Comparison of ENCODE assay signal across 8 cellular contexts in the genomic region with DNA sequence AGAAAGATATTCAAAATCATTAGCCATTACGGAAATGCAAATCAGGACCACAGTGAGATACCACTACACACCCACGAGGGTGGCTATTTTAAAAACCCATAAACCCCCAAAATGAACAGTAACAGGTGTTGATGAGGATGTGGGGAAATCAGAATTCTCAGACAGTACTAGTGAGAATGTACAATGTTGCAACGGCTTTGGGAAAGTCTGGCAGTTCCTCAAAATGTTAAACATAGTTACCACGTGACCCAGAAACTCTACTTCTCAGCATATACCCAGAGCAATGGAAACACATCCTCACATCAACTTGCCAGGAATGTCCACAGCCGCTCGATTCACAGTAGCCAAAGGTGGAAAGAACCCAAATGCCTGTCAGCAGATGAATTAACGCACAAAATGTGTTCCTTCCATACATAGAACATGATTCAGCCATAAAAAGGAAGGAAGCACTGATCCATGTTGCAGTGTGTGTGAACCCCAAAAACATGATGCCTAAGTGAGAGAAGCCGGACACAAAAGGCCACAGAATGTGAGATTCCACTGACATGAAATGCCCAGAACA. TPM values are rescaled to one million over a fixed set of nuclear protein-coding genes. Genes with fewer than 3 reads are reported as not detected.
DNase-seq lines count a peak whose midpoint lies in the region; ATAC-seq and TF ChIP-seq lines count a peak whose summit lies in the region.

No MANE protein-coding gene starts in this region.

- H3K4me3 ChIP-seq in esophagus squamous epithelium (no peak overlapping the region), stomach (no peak overlapping the region)

- DNase-seq in amniotic epithelial cell (ENCODE audit: low read depth), result peak; percentile 67
- DNase-seq in pons (ENCODE audit: low spot score), result peak; percentile 82
- DNase-seq in esophagus squamous epithelium (lab: John Stamatoyannopoulos, UW), result no peak
- DNase-seq in stomach, result no peak
- no peak for DNase-seq in NCI-H2196 treated with DMSO at 0.1 percent for 48 hours (lab: John Stamatoyannopoulos, UW; ENCODE audit: unreplicated experiment)

- 14 to 21% methylated on average over 8 of the region's 8 CpGs for WGBS in esophagus squamous epithelium, 2 donors
- WGBS in stomach, 5 donors, result 24 to 54% (median 44%) methylated on average over 8 of the region's 8 CpGs

- ATAC-seq in GM18909 (IDR thresholded peaks at IDR 0.05; ENCODE audit: poor library complexity, unreplicated experiment), result peak; percentile 84
- peak; percentile 64 for ATAC-seq in HG02981 (IDR thresholded peaks at IDR 0.05; ENCODE audit: unreplicated experiment)
- no peak for ATAC-seq in HG03159 (IDR thresholded peaks at IDR 0.05; ENCODE audit: unreplicated experiment)

- H3K9me3 ChIP-seq in esophagus squamous epithelium, result no peaks in the 10 kb centered on the region
- H3K9me3 ChIP-seq in stomach, result no peaks in the 10 kb centered on the region

- intact Hi-C loops in esophagus squamous epithelium (cut with DNase I) (no loop called here), stomach (cut with DNase I; ENCODE audit: low total_unique reads) (no loop called here)

- TF ChIP-seq CTCF in esophagus squamous epithelium (IDR thresholded peaks at IDR 0.05) (no peak), stomach (IDR thresholded peaks at IDR 0.05) (no peak)

- peaks cover 0 to 14% (median 0%) of the 10 kb centered on the region in 3 donors for H3K4me1 ChIP-seq in esophagus squamous epithelium
- peaks cover 0 to 15% (median 0%) of the 10 kb centered on the region in 4 donors for H3K4me1 ChIP-seq in stomach

- TF ChIP-seq EP300 in stomach (IDR thresholded peaks at IDR 0.05), result no peak

- H3K27me3 ChIP-seq in esophagus squamous epithelium (peaks cover 0 to 6% (median 0%) of the 10 kb centered on the region in 4 donors), stomach (peaks cover 0 to 20% (median 0%) of the 10 kb centered on the region in 3 donors)

- TF ChIP-seq POLR2A in esophagus squamous epithelium (IDR thresholded peaks at IDR 0.05), result no peak
- TF ChIP-seq POLR2A in stomach (IDR thresholded peaks at IDR 0.05), result no peak

- H3K36me3 ChIP-seq in esophagus squamous epithelium (no peaks in the 10 kb centered on the region), stomach (no peaks in the 10 kb centered on the region)

- peak overlapping the region in 2 of 4 donors; percentile 25 to 52 for H3K27ac ChIP-seq in esophagus squamous epithelium
- H3K27ac ChIP-seq in stomach, result peak overlapping the region in 2 of 5 donors; percentile 52 to 61

RNA-seq across cellular contexts. Expression of a gene that starts 7.0 kb away (rescaled TPM):
- total RNA-seq in esophagus squamous epithelium, result 10 to 100 TPM in 3 of 4 donors, 1 to 10 TPM in 1; 9.1 to 38.3 (median 25.7) TPM
- total RNA-seq in stomach, result 10 to 100 TPM in 4 of 5 donors, 1 to 10 TPM in 1; 5.8 to 62.2 (median 25.0) TPM
- polyA plus RNA-seq in stomach, result 10 to 100 TPM; 34.5 to 95.1 (median 48.6) TPM

RNA-seq across cellular contexts. Expression of a gene that starts 23.9 kb away (rescaled TPM):
- not detected for total RNA-seq in esophagus squamous epithelium
- not detected for total RNA-seq in stomach
- polyA plus RNA-seq in stomach, result not detected

RNA-seq across cellular contexts. Expression of a gene that starts 32.8 kb away (rescaled TPM):
- total RNA-seq in esophagus squamous epithelium (10 to 100 TPM; 22.7 to 34.9 (median 31.4) TPM), stomach (10 to 100 TPM; 17.1 to 93.9 (median 68.7) TPM)
- polyA plus RNA-seq in stomach, result 10 to 100 TPM; 11.2 to 11.8 (median 11.4) TPM

RNA-seq across cellular contexts. Expression of a gene that starts 35.3 kb away (rescaled TPM):
- total RNA-seq in esophagus squamous epithelium (10 to 100 TPM in 3 of 4 donors, 1 to 10 TPM in 1; 4.1 to 66.8 (median 31.0) TPM), stomach (100 to 1,000 TPM in 2 of 5 donors, 10 to 100 TPM in 2, 1 to 10 TPM in 1; 6.4 to 182 (median 38.4) TPM)
- 10 to 100 TPM; 34.4 to 68.0 (median 59.1) TPM for polyA plus RNA-seq in stomach

RNA-seq across cellular contexts. Expression of a gene that starts 35.5 kb away (rescaled TPM):
- total RNA-seq in esophagus squamous epithelium, result 10 to 100 TPM in 1 of 4 donors, 1 to 10 TPM in 3; 3.8 to 19.1 (median 6.5) TPM
- total RNA-seq in stomach, result 10 to 100 TPM in 4 of 5 donors, 1 to 10 TPM in 1; 2.9 to 37.9 (median 23.0) TPM
- polyA plus RNA-seq in stomach, result 1 to 10 TPM; 1.1 to 5.1 (median 3.6) TPM

Comparison
In these comparisons a context has a peak if more than half of its experiments do, and no peak if none do; other contexts are left out.
1. DNase-seq: peak in amniotic epithelial cell (single experiment) and pons (single experiment); none in esophagus squamous epithelium (single experiment), stomach (single experiment) and NCI-H2196 treated with DMSO at 0.1 percent for 48 hours (single experiment).